In the genomic region with DNA sequence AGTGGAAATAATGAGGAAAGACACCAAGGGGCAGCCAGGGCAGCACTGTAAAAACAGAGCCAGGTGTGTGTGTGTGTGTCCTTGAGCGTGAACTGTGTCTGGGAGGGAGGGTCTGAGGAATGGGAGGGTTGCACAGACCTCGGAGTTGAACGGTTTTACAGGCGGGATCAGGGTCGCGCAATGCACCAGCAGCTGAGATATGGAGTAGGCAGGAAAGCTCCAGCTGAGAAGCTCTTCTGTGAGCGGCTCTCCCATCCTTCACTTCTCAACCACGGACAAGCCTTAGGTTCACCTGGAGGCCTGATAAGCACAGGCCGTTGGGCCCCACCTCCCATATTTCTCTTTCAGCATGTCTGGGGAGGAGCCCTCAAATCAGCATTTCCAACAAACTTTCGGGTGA, we compare ENCODE assay signal across 17 cellular contexts. TPM values are rescaled to one million over a fixed set of nuclear protein-coding genes. Genes with fewer than 3 reads are reported as not detected.
DNase-seq lines count a peak whose midpoint lies in the region; ATAC-seq, FAIRE-seq and TF ChIP-seq lines count a peak whose summit lies in the region.
"Had no signal": no experiment of that assay in that cellular context is flagged by ENCODE, and none has a peak within 500 bp of the region (broad histone marks: within the 10 kb centered on the region; RNA-seq: fewer than 3 reads in every experiment).

No MANE protein-coding gene starts in this region.

- POLR2A ChIA-PET in RWPE1 (lab: Yijun Ruan, JAX; ENCODE audit: low non-redundant PET) = no interaction called here

- peak overlapping the region; percentile 43 for H3K27ac Mint-ChIP-seq in activated naive CD4-positive, alpha-beta T cell treated with anti-CD3 and anti-CD28 coated beads, Interleukin-2, amount 50 U/mL, for 24 hours
- H3K27ac Mint-ChIP-seq in activated naive CD4-positive, alpha-beta T cell treated with anti-CD3 and anti-CD28 coated beads, Interleukin-2, amount 10 ng/mL, durations not matched to agents 7 days and 5 days = no peak overlapping the region
- H3K27ac Mint-ChIP-seq in glutamatergic neuron (ENCODE audit: unreplicated experiment) = peak overlapping the region; percentile 74
- H3K27ac Mint-ChIP-seq: activated CD4-positive, alpha-beta memory T cell treated with anti-CD3 and anti-CD28 coated beads for 36 hours; activated T-helper 17 cell treated with anti-CD3 and anti-CD28 coated beads, Interleukin-2, amount 50 U/mL, for 72 hours; GM23338 had no signal

- H3K9me3 ChIP-seq in smooth muscle cell (replicated peaks; ENCODE audit: low read depth) = no peaks in the 10 kb centered on the region
- H3K9me3 ChIP-seq: esophagus squamous epithelium, upper lobe of right lung had no signal

- H3K4me2 ChIP-seq in smooth muscle cell = no peak overlapping the region

- H3K36me3 ChIP-seq in smooth muscle cell (ENCODE audit: low read depth) = no peaks in the 10 kb centered on the region
- H3K36me3 ChIP-seq: upper lobe of right lung had no signal

- no peak for ATAC-seq in GM21360 (IDR thresholded peaks at IDR 0.05; ENCODE audit: unreplicated experiment)
- ATAC-seq: activated T-helper 17 cell treated with anti-CD3 and anti-CD28 coated beads, Interleukin-2, amount 50 U/mL, for 72 hours; GM23338; left colon; right cardiac atrium; upper lobe of right lung had no signal

- H2AFZ ChIP-seq in smooth muscle cell (ENCODE audit: low read depth) = no peak overlapping the region
- H2AFZ ChIP-seq: GM23338 had no signal

- DNase-seq in activated naive CD4-positive, alpha-beta T cell treated with anti-CD3 and anti-CD28 coated beads, Interleukin-2, amount 10 ng/mL, durations not matched to agents 7 days and 5 days = no peak
- DNase-seq in RWPE1 (ENCODE audit: low spot score) = no peak
- no peak for DNase-seq in glutamatergic neuron
- DNase-seq in smooth muscle cell (lab: John Stamatoyannopoulos, UW; ENCODE audit: unreplicated experiment) = no peak
- no peak for DNase-seq in OCI-M2 (lab: John Stamatoyannopoulos, UW; ENCODE audit: unreplicated experiment)
- DNase-seq in urothelium cell line (ENCODE audit: low spot score) = no peak
- DNase-seq: activated CD4-positive, alpha-beta memory T cell treated with anti-CD3 and anti-CD28 coated beads for 36 hours; esophagus squamous epithelium; left colon; MM.1S; right cardiac atrium; stimulated activated CD4-positive, alpha-beta T cell treated with anti-CD3 and anti-CD28 coated beads, Interleukin-2, amount 100 ng/mL, for 48 hours; upper lobe of right lung had no signal

- TF ChIP-seq CTCF in RWPE1 (conservative IDR thresholded peaks at IDR 0.05; ENCODE audit: low read depth) = no peak
- TF ChIP-seq CTCF in glutamatergic neuron (IDR thresholded peaks at IDR 0.05; ENCODE audit: partially characterized antibody, unreplicated experiment) = no peak
- TF ChIP-seq CTCF in smooth muscle cell (IDR thresholded peaks at IDR 0.05; ENCODE audit: borderline replicate concordance, insufficient read depth, poor library complexity, severe bottlenecking) = no peak

- 85% methylated on average over 10 of the region's 10 CpGs for WGBS in smooth muscle cell (ENCODE audit: low lambda C conversion rate)

- FAIRE-seq in urothelium cell line (lab: Jason Lieb, UNC) = no peak

- peaks cover 87% of the 10 kb centered on the region for H4K20me1 ChIP-seq in smooth muscle cell (ENCODE audit: low read depth)

- no peaks in the 10 kb centered on the region for H3K36me3 Mint-ChIP-seq in activated naive CD4-positive, alpha-beta T cell treated with anti-CD3 and anti-CD28 coated beads, Interleukin-2, amount 50 U/mL, for 24 hours
- peaks cover 9% of the 10 kb centered on the region for H3K36me3 Mint-ChIP-seq in activated naive CD4-positive, alpha-beta T cell treated with anti-CD3 and anti-CD28 coated beads, Interleukin-2, amount 10 ng/mL, durations not matched to agents 7 days and 5 days
- H3K36me3 Mint-ChIP-seq in glutamatergic neuron (ENCODE audit: unreplicated experiment) = no peaks in the 10 kb centered on the region

- H3K4me3 Mint-ChIP-seq in activated naive CD4-positive, alpha-beta T cell treated with anti-CD3 and anti-CD28 coated beads, Interleukin-2, amount 50 U/mL, for 24 hours = no peak overlapping the region
- no peak overlapping the region for H3K4me3 Mint-ChIP-seq in activated naive CD4-positive, alpha-beta T cell treated with anti-CD3 and anti-CD28 coated beads, Interleukin-2, amount 10 ng/mL, durations not matched to agents 7 days and 5 days
- H3K4me3 Mint-ChIP-seq in glutamatergic neuron (ENCODE audit: unreplicated experiment) = no peak overlapping the region
- H3K4me3 Mint-ChIP-seq: activated CD4-positive, alpha-beta memory T cell treated with anti-CD3 and anti-CD28 coated beads for 36 hours; activated T-helper 17 cell treated with anti-CD3 and anti-CD28 coated beads, Interleukin-2, amount 50 U/mL, for 72 hours; GM23338 had no signal

- peaks cover 81% of the 10 kb centered on the region for H3K79me2 ChIP-seq in smooth muscle cell (ENCODE audit: low read depth)

- no peaks in the 10 kb centered on the region for H3K27me3 ChIP-seq in smooth muscle cell (ENCODE audit: low read depth)
- H3K27me3 ChIP-seq: esophagus squamous epithelium, upper lobe of right lung had no signal

- H3K9me3 Mint-ChIP-seq in activated naive CD4-positive, alpha-beta T cell treated with anti-CD3 and anti-CD28 coated beads, Interleukin-2, amount 50 U/mL, for 24 hours = no peaks in the 10 kb centered on the region
- H3K9me3 Mint-ChIP-seq in activated naive CD4-positive, alpha-beta T cell treated with anti-CD3 and anti-CD28 coated beads, Interleukin-2, amount 10 ng/mL, durations not matched to agents 7 days and 5 days = no peaks in the 10 kb centered on the region
- H3K9me3 Mint-ChIP-seq in glutamatergic neuron (ENCODE audit: unreplicated experiment) = peaks cover 5% of the 10 kb centered on the region
- H3K9me3 Mint-ChIP-seq: activated CD4-positive, alpha-beta memory T cell treated with anti-CD3 and anti-CD28 coated beads for 36 hours; activated T-helper 17 cell treated with anti-CD3 and anti-CD28 coated beads, Interleukin-2, amount 50 U/mL, for 72 hours; GM23338 had no signal

- peaks cover 54% of the 10 kb centered on the region for H3K4me1 ChIP-seq in smooth muscle cell (ENCODE audit: low read depth)

- no peaks in the 10 kb centered on the region for H3K27me3 Mint-ChIP-seq in activated naive CD4-positive, alpha-beta T cell treated with anti-CD3 and anti-CD28 coated beads, Interleukin-2, amount 50 U/mL, for 24 hours
- H3K27me3 Mint-ChIP-seq in activated naive CD4-positive, alpha-beta T cell treated with anti-CD3 and anti-CD28 coated beads, Interleukin-2, amount 10 ng/mL, durations not matched to agents 7 days and 5 days = no peaks in the 10 kb centered on the region
- peaks cover 2% of the 10 kb centered on the region for H3K27me3 Mint-ChIP-seq in glutamatergic neuron (ENCODE audit: unreplicated experiment)
- H3K27me3 Mint-ChIP-seq: activated CD4-positive, alpha-beta memory T cell treated with anti-CD3 and anti-CD28 coated beads for 36 hours; activated T-helper 17 cell treated with anti-CD3 and anti-CD28 coated beads, Interleukin-2, amount 50 U/mL, for 72 hours had no signal

- H3K27ac ChIP-seq in RWPE1 (peak overlapping the region; percentile 26; the same call in 1 of the 2 replicates), smooth muscle cell (ENCODE audit: low read depth) (peak overlapping the region; percentile 98)
- H3K27ac ChIP-seq: upper lobe of right lung had no signal

- no peak overlapping the region for H3K9ac ChIP-seq in smooth muscle cell (ENCODE audit: low read depth)

- peaks cover 4% of the 10 kb centered on the region for H3F3A ChIP-seq in smooth muscle cell (ENCODE audit: low read depth)

- no peak overlapping the region for H3K4me3 ChIP-seq in smooth muscle cell
- H3K4me3 ChIP-seq: esophagus squamous epithelium, GM23338, upper lobe of right lung had no signal

- CTCF ChIA-PET in activated naive CD4-positive, alpha-beta T cell treated with anti-CD3 and anti-CD28 coated beads, Interleukin-2, amount 10 ng/mL, durations not matched to agents 7 days and 5 days (lab: Charles Lee) = no interaction called here
- CTCF ChIA-PET in RWPE1 (lab: Yijun Ruan, JAX) = no interaction called here

- H3K4me1 Mint-ChIP-seq in activated naive CD4-positive, alpha-beta T cell treated with anti-CD3 and anti-CD28 coated beads, Interleukin-2, amount 50 U/mL, for 24 hours = peaks cover 96% of the 10 kb centered on the region
- peaks cover 86% of the 10 kb centered on the region for H3K4me1 Mint-ChIP-seq in activated naive CD4-positive, alpha-beta T cell treated with anti-CD3 and anti-CD28 coated beads, Interleukin-2, amount 10 ng/mL, durations not matched to agents 7 days and 5 days
- H3K4me1 Mint-ChIP-seq in glutamatergic neuron (ENCODE audit: low read depth, unreplicated experiment) = peaks cover 58% of the 10 kb centered on the region

RNA-seq across cellular contexts. Expression of a gene that starts 12.1 kb away (rescaled TPM):
- total RNA-seq in glutamatergic neuron (ENCODE audit: unreplicated experiment) = 15.7 TPM
- total RNA-seq in smooth muscle cell = 23.2 and 23.8 TPM in 2 replicates
- polyA plus RNA-seq in smooth muscle cell = 14.2 TPM in 2 replicates
